ENCODE assay signal across 11 cellular contexts in the genomic region with DNA sequence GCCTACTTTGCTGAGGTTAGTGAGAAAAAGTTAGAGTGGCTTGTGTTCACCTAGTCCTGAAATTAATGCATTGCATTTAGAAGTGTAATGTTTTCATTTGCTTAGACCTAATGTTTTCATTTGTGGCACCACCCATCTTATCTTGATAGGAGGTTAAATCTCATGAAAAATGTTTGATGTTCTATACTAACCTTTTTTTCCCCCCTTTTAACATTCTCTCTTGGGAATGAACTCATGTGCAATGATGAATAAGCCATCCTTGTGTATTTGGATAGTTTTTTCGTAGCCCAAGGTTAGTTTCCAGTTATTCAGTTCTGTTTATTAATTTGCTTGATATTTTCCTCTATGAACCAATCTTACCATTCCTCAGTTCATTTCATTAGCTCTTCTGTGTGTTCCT. TPM values are rescaled to one million over a fixed set of nuclear protein-coding genes. Genes with fewer than 3 reads are reported as not detected.
DNase-seq lines count a peak whose midpoint lies in the region; ATAC-seq and TF ChIP-seq lines count a peak whose summit lies in the region.
"Had no signal": no experiment of that assay in that cellular context is flagged by ENCODE, and none has a peak within 500 bp of the region (broad histone marks: within the 10 kb centered on the region; RNA-seq: fewer than 3 reads in every experiment).

No MANE protein-coding gene starts in this region.

- no peak overlapping the region for H3K23ac ChIP-seq in mesendoderm (ENCODE audit: low read length)

- H3K4me3 ChIP-seq in CD4-positive, CD25-positive, alpha-beta regulatory T cell (ENCODE audit: low read depth, low read length): peak overlapping the region; percentile 84
- H3K4me3 ChIP-seq in Karpas-422 (ENCODE audit: low read length) (no peak overlapping the region), choroid plexus epithelial cell (ENCODE audit: low read depth, low read length) (peak overlapping the region; percentile 25), H7 (ENCODE audit: insufficient read depth, low read depth, low read length) (no peak overlapping the region), mesendoderm (ENCODE audit: low read length) (no peak overlapping the region)

- no peaks in the 10 kb centered on the region for H3K9me2 ChIP-seq in Karpas-422 (replicated peaks; ENCODE audit: insufficient read depth, low read length)

- H3K4me2 ChIP-seq in Karpas-422 (ENCODE audit: low read depth, low read length, poor library complexity, severe bottlenecking) (peak overlapping the region; percentile 25), mesendoderm (ENCODE audit: low read length) (no peak overlapping the region)

- WGBS in mesendoderm (ENCODE audit: extremely low coverage, insufficient coverage, low lambda C conversion rate): no CpG with 5 or more reads among the region's 1 CpG

- no peak overlapping the region for H3K56ac ChIP-seq in mesendoderm (ENCODE audit: low read length)

- peaks cover 2% of the 10 kb centered on the region for H3K36me3 ChIP-seq in CD4-positive, CD25-positive, alpha-beta regulatory T cell (ENCODE audit: control insufficient read depth, insufficient read depth, low read length)
- H3K36me3 ChIP-seq in Karpas-422 (ENCODE audit: insufficient read depth, low read length) (no peaks in the 10 kb centered on the region), H7 (replicated peaks; ENCODE audit: control insufficient read depth, insufficient read depth, low read length) (no peaks in the 10 kb centered on the region; the same call in 1 of the 2 replicates), mesendoderm (ENCODE audit: control insufficient read depth, insufficient read depth, low read length) (no peaks in the 10 kb centered on the region)

- no peaks in the 10 kb centered on the region; the same call in 1 of the 2 replicates for H4K20me1 ChIP-seq in Karpas-422 (ENCODE audit: insufficient read depth, low read depth, low read length)

- H3K27me3 Mint-ChIP-seq in CD4-positive, CD25-positive, alpha-beta regulatory T cell: no peaks in the 10 kb centered on the region
- no peaks in the 10 kb centered on the region for H3K27me3 Mint-ChIP-seq in nephron (ENCODE audit: low read depth)

- no peak overlapping the region for H2BK15ac ChIP-seq in mesendoderm (replicated peaks; ENCODE audit: low read depth)

- peak overlapping the region; percentile 69 to 95 (median 84) for H3K4me3 Mint-ChIP-seq in CD4-positive, CD25-positive, alpha-beta regulatory T cell
- peak overlapping the region; percentile 73 to 78 (median 74) for H3K4me3 Mint-ChIP-seq in nephron

- peaks cover 45 to 76% (median 60%) of the 10 kb centered on the region in 4 donors for H3K4me1 Mint-ChIP-seq in CD4-positive, CD25-positive, alpha-beta regulatory T cell
- H3K4me1 Mint-ChIP-seq in nephron: peaks cover 31% of the 10 kb centered on the region

- H3K18ac ChIP-seq in mesendoderm (ENCODE audit: low read length): no peak overlapping the region

- ATAC-seq in CD4-positive, CD25-positive, alpha-beta regulatory T cell (ENCODE audit: low read depth in 2 of 2): no peak
- ATAC-seq: WTC11 had no signal

- no peak overlapping the region for H3K9ac ChIP-seq in Karpas-422 (ENCODE audit: low read length)
- no peak overlapping the region for H3K9ac ChIP-seq in mesendoderm (ENCODE audit: low read length)

- no peak overlapping the region for H4K5ac ChIP-seq in mesendoderm (ENCODE audit: low read length)

- no peak overlapping the region for H2AK5ac ChIP-seq in mesendoderm (ENCODE audit: low read length)

- H2BK5ac ChIP-seq in mesendoderm (ENCODE audit: low read length): no peak overlapping the region

- peak overlapping the region; percentile 5 to 93 (median 27) for H3K27ac Mint-ChIP-seq in CD4-positive, CD25-positive, alpha-beta regulatory T cell
- H3K27ac Mint-ChIP-seq in nephron: peak overlapping the region; percentile 68 to 99 (median 70)
- H3K27ac Mint-ChIP-seq: WTC11 had no signal

- no peak overlapping the region for H2AFZ ChIP-seq in Karpas-422 (ENCODE audit: low read length)

- no peak for DNase-seq in CD4-positive, CD25-positive, alpha-beta regulatory T cell
- DNase-seq in Karpas-422: no peak
- DNase-seq in choroid plexus epithelial cell (ENCODE audit: low read depth): peak; percentile 26
- no peak for DNase-seq in H7
- no peak for DNase-seq in mesendoderm
- no peak for DNase-seq in NCI-H69 (lab: John Stamatoyannopoulos, UW)
- DNase-seq in NCI-H2081 (lab: John Stamatoyannopoulos, UW): no peak
- DNase-seq: NCI-H82, posterior cingulate gyrus had no signal

- peaks cover 53% of the 10 kb centered on the region for H3K4me1 ChIP-seq in CD4-positive, CD25-positive, alpha-beta regulatory T cell (ENCODE audit: control insufficient read depth, insufficient read depth, low read length, poor library complexity, severe bottlenecking)
- peaks cover 37% of the 10 kb centered on the region for H3K4me1 ChIP-seq in Karpas-422 (ENCODE audit: low read length)
- no peaks in the 10 kb centered on the region for H3K4me1 ChIP-seq in mesendoderm (ENCODE audit: control insufficient read depth, low read depth, low read length)

- no peak overlapping the region for H2BK120ac ChIP-seq in mesendoderm (ENCODE audit: low read depth, low read length)

- H3K27ac ChIP-seq in CD4-positive, CD25-positive, alpha-beta regulatory T cell (ENCODE audit: insufficient read depth, low read length, poor library complexity, severe bottlenecking): peak overlapping the region; percentile 24
- H3K27ac ChIP-seq in Karpas-422 (ENCODE audit: low read length) (no peak overlapping the region), mesendoderm (ENCODE audit: low read depth, low read length) (no peak overlapping the region)

- no peaks in the 10 kb centered on the region for H3K9me3 ChIP-seq in CD4-positive, CD25-positive, alpha-beta regulatory T cell (ENCODE audit: control insufficient read depth in 2 of 2, low read length in 2 of 2)
- H3K9me3 ChIP-seq in Karpas-422 (ENCODE audit: low read length): no peaks in the 10 kb centered on the region

- H3K36me3 Mint-ChIP-seq in CD4-positive, CD25-positive, alpha-beta regulatory T cell: peaks cover 16% of the 10 kb centered on the region
- peaks cover 29% of the 10 kb centered on the region for H3K36me3 Mint-ChIP-seq in nephron (ENCODE audit: low read depth)
- H3K36me3 Mint-ChIP-seq: WTC11 had no signal

- no peak overlapping the region for H4K8ac ChIP-seq in mesendoderm (ENCODE audit: low read depth, low read length)

- no peaks in the 10 kb centered on the region for H3K27me3 ChIP-seq in CD4-positive, CD25-positive, alpha-beta regulatory T cell (ENCODE audit: control insufficient read depth, insufficient read depth, low read length)
- H3K27me3 ChIP-seq in Karpas-422 (ENCODE audit: low read length) (no peaks in the 10 kb centered on the region), H7 (ENCODE audit: control insufficient read depth, insufficient read depth, low read length) (no peaks in the 10 kb centered on the region), mesendoderm (ENCODE audit: insufficient read depth, low read length, poor library complexity) (no peaks in the 10 kb centered on the region)

- H3K4ac ChIP-seq in mesendoderm (ENCODE audit: low read depth, low read length): no peak overlapping the region

- H3K79me2 ChIP-seq in Karpas-422 (ENCODE audit: low read length): peaks cover 58% of the 10 kb centered on the region
- peaks cover 5% of the 10 kb centered on the region for H3K79me2 ChIP-seq in mesendoderm (ENCODE audit: control insufficient read depth, insufficient read depth, low read length)

- no peak for TF ChIP-seq CTCF in choroid plexus epithelial cell (conservative IDR thresholded peaks at IDR 0.05; ENCODE audit: low read depth, low read length)
- no peak for TF ChIP-seq CTCF in nephron (IDR thresholded peaks at IDR 0.05; ENCODE audit: unreplicated experiment in 3 of 3)

- H3K79me1 ChIP-seq in mesendoderm (ENCODE audit: low read length): peaks cover 2% of the 10 kb centered on the region

- H3K9me3 Mint-ChIP-seq in CD4-positive, CD25-positive, alpha-beta regulatory T cell: peaks cover 0 to 2% (median 0%) of the 10 kb centered on the region in 7 donors
- H3K9me3 Mint-ChIP-seq in nephron: no peaks in the 10 kb centered on the region
- H3K9me3 Mint-ChIP-seq: WTC11 had no signal

RNA-seq across cellular contexts. Expression of a gene that starts 2.8 kb away (rescaled TPM):
- 85.5 TPM for total RNA-seq in CD4-positive, CD25-positive, alpha-beta regulatory T cell
- polyA plus RNA-seq in CD4-positive, CD25-positive, alpha-beta regulatory T cell: 10 to 100 TPM; 22.3 to 41.2 (median 28.2) TPM
- total RNA-seq in Karpas-422 (2014; rRNA removed; shearing (Covaris generic); ENCODE audit: low replicate concordance): 7.8 and 21.7 TPM in 2 replicates
- 7.8 and 13.1 TPM in 2 replicates for total RNA-seq in H7 (2014; rRNA removed; shearing (Covaris generic))
- polyA plus RNA-seq in mesendoderm (2013, experiment 1 of 2): 6.5 TPM
- 5.9 TPM for polyA plus RNA-seq in mesendoderm (2013, experiment 2 of 2)

Comparison
In these comparisons a context has a peak if more than half of its experiments do, and no peak if none do; other contexts are left out.
1. H3K4me3 ChIP-seq: peak in CD4-positive, CD25-positive, alpha-beta regulatory T cell (single experiment) and choroid plexus epithelial cell (single experiment); none in Karpas-422 (single experiment), H7 (single experiment) and mesendoderm (single experiment).